2 cellular contexts compared by ENCODE assay signal in the genomic region with DNA sequence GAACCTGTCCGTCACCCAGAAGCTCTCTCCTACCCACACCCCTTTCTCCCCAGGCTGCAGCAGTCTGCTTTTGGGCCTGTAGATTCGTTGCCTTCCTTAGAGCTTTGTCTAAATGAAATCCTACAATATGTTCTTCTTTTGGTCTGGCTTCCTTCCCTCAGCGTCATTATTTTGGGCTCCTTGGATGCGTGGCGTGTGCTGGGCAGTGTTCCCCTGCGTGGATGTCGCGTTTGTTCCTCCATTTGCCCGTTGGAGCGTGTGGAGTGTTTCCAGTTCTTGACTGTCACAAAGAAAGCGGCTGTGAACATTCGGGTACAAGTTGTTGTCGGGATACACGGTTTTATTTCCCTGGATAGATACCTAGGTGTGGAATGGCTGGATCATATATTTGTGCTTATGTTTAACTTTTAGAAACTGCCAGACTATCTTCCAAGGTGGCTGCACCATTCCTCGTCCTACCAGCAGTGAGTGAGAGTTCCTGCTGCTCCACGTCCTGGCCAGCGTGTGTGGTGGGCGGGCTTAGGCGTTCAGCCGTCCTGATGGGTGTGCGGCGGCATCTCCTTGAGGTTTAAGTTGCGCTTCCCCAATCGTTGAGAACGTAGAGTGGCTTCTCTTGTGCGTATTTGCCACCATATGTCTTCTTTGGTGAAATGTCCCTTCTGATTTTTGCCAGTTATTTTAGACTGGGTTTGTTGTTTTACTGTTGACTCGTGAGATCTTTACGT.
TF ChIP-seq lines count a peak whose summit lies in the region.

No MANE protein-coding gene starts in this region.

TF ChIP-seq in GM12878, 131 proteins besides CTCF, POLR2A, EP300 and RAD21 (continued from another document):
- TF ChIP-seq, protein P1, sequence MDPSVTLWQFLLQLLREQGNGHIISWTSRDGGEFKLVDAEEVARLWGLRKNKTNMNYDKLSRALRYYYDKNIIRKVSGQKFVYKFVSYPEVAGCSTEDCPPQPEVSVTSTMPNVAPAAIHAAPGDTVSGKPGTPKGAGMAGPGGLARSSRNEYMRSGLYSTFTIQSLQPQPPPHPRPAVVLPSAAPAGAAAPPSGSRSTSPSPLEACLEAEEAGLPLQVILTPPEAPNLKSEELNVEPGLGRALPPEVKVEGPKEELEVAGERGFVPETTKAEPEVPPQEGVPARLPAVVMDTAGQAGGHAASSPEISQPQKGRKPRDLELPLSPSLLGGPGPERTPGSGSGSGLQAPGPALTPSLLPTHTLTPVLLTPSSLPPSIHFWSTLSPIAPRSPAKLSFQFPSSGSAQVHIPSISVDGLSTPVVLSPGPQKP (IDR thresholded peaks at IDR 0.05; ENCODE audit: low read depth, low read length), result no peak
- TF ChIP-seq YBX1 (IDR thresholded peaks at IDR 0.05), result no peak
- TF ChIP-seq SMC3 (IDR thresholded peaks at IDR 0.05; ENCODE audit: borderline replicate concordance, low read length), result no peak
- no peak for TF ChIP-seq RAD51 (IDR thresholded peaks at IDR 0.05)
- TF ChIP-seq, protein P2, sequence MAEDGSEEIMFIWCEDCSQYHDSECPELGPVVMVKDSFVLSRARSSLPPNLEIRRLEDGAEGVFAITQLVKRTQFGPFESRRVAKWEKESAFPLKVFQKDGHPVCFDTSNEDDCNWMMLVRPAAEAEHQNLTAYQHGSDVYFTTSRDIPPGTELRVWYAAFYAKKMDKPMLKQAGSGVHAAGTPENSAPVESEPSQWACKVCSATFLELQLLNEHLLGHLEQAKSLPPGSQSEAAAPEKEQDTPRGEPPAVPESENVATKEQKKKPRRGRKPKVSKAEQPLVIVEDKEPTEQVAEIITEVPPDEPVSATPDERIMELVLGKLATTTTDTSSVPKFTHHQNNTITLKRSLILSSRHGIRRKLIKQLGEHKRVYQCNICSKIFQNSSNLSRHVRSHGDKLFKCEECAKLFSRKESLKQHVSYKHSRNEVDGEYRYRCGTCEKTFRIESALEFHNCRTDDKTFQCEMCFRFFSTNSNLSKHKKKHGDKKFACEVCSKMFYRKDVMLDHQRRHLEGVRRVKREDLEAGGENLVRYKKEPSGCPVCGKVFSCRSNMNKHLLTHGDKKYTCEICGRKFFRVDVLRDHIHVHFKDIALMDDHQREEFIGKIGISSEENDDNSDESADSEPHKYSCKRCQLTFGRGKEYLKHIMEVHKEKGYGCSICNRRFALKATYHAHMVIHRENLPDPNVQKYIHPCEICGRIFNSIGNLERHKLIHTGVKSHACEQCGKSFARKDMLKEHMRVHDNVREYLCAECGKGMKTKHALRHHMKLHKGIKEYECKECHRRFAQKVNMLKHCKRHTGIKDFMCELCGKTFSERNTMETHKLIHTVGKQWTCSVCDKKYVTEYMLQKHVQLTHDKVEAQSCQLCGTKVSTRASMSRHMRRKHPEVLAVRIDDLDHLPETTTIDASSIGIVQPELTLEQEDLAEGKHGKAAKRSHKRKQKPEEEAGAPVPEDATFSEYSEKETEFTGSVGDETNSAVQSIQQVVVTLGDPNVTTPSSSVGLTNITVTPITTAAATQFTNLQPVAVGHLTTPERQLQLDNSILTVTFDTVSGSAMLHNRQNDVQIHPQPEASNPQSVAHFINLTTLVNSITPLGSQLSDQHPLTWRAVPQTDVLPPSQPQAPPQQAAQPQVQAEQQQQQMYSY (CRISPR knock-in tag; IDR thresholded peaks at IDR 0.05), result no peak
- no peak for TF ChIP-seq NR2C2 (IDR thresholded peaks at IDR 0.05; ENCODE audit: borderline replicate concordance, control insufficient read depth, insufficient read length, low read depth)
- no peak for TF ChIP-seq CREM (IDR thresholded peaks at IDR 0.05; ENCODE audit: low read depth)
- no peak for TF ChIP-seq SPI1 (IDR thresholded peaks at IDR 0.05; ENCODE audit: borderline replicate concordance, insufficient read depth, low read depth, low read length)
- no peak for TF ChIP-seq HDGF (IDR thresholded peaks at IDR 0.05)
- no peak for TF ChIP-seq NFYA (IDR thresholded peaks at IDR 0.05; ENCODE audit: borderline replicate concordance, low read depth, low read length)
- TF ChIP-seq FOXK2 (IDR thresholded peaks at IDR 0.05), result no peak
- TF ChIP-seq GATAD2B (conservative IDR thresholded peaks at IDR 0.05; ENCODE audit: low read depth), result no peak
- TF ChIP-seq RCOR1 (conservative IDR thresholded peaks at IDR 0.05; ENCODE audit: low read depth, low read length), result no peak
- no peak for TF ChIP-seq POLR2AphosphoS2 (IDR thresholded peaks at IDR 0.05; ENCODE audit: low read depth, low read length)
- TF ChIP-seq JUNB (IDR thresholded peaks at IDR 0.05), result no peak
TF ChIP-seq in GM12878: peak in this region for 0.

TF ChIP-seq in HEK293T, 16 proteins besides CTCF, POLR2A, EP300 and RAD21 (continued from another document):
- TF ChIP-seq, protein P3, sequence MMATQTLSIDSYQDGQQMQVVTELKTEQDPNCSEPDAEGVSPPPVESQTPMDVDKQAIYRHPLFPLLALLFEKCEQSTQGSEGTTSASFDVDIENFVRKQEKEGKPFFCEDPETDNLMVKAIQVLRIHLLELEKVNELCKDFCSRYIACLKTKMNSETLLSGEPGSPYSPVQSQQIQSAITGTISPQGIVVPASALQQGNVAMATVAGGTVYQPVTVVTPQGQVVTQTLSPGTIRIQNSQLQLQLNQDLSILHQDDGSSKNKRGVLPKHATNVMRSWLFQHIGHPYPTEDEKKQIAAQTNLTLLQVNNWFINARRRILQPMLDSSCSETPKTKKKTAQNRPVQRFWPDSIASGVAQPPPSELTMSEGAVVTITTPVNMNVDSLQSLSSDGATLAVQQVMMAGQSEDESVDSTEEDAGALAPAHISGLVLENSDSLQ (IDR thresholded peaks at IDR 0.05), result no peak
- TF ChIP-seq FOXA1 (IDR thresholded peaks at IDR 0.05) (no peak), L3MBTL2 (conservative IDR thresholded peaks at IDR 0.05) (no peak), ELF4 (IDR thresholded peaks at IDR 0.05) (no peak)
